ENCODE assay signal across 19 cellular contexts in the genomic region with DNA sequence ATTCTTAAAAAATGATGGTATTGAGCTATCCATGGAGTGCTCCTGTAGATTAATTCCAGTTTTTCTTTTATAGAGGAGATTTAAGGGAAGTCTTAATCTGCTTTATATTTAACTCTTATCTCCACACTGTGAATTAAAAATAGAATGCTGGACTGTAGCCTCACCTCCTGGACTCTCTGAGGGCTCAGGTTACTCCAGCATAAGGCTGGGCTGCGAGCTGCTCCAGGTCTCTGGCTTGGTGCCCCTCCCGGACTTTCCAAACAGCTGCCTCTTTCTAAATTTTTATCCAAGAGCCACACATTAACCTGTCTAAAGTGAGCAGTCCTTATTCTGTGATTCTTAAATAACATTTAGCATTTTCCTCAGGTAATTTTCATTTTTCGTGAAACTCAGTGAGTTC.
DNase-seq lines count a peak whose midpoint lies in the region; ATAC-seq and TF ChIP-seq lines count a peak whose summit lies in the region.
"Had no signal": no experiment of that assay in that cellular context is flagged by ENCODE, and none has a peak within 500 bp of the region (broad histone marks: within the 10 kb centered on the region; RNA-seq: fewer than 3 reads in every experiment).

No MANE protein-coding gene starts in this region.

- ATAC-seq in left ventricle myocardium superior: peak; percentile 95
- ATAC-seq in GM18505 (IDR thresholded peaks at IDR 0.05; ENCODE audit: unreplicated experiment): no peak
- ATAC-seq: stimulated activated naive B cell treated with anti-CD40 and anti-IgM and Interleukin-4, amounts not matched to agents 10 μg/mL and 1 μg/mL and 100 μg/mL, for 72 hours; T-helper 17 cell had no signal

- no peak for TF ChIP-seq POLR2A in GM18505 (IDR thresholded peaks at IDR 0.05; ENCODE audit: borderline replicate concordance, extremely low read depth, insufficient read depth, insufficient read length)

- intact Hi-C loops in left ventricle myocardium superior (cut with micrococcal nuclease): no loop called here

- DNase-seq in NCI-H510A treated with DMSO at 0.1 percent for 48 hours (lab: John Stamatoyannopoulos, UW) (peak; percentile 16), NCI-H510A (lab: John Stamatoyannopoulos, UW) (no peak), astrocyte of the spinal cord (ENCODE audit: low read depth, low spot score) (peak; percentile 36), left ventricle myocardium superior (peak; percentile 51), retinal pigment epithelial cell (ENCODE audit: low read depth) (no peak), NCI-H187 treated with DMSO at 0.1 percent for 48 hours (lab: John Stamatoyannopoulos, UW) (no peak), DMS53 treated with DMSO at 0.1 percent for 48 hours (lab: John Stamatoyannopoulos, UW; ENCODE audit: unreplicated experiment) (no peak)
- DNase-seq: activated naive CD8-positive, alpha-beta T cell treated with anti-CD3 and anti-CD28 coated beads, Interleukin-2, amount 10 ng/mL, durations not matched to agents 7 days and 5 days; DMS53; esophagus squamous epithelium; head of caudate nucleus; NCI-H2227 treated with DMSO at 0.1 percent for 48 hours; nephron progenitor cell; retina; SHP77; stimulated activated naive B cell treated with anti-CD40 and anti-IgM and Interleukin-4, amounts not matched to agents 10 μg/mL and 1 μg/mL and 100 μg/mL, for 72 hours; T-helper 17 cell had no signal

- H3K4me3 ChIP-seq in astrocyte of the spinal cord (ENCODE audit: low read depth, low read length) (no peak overlapping the region), retinal pigment epithelial cell (ENCODE audit: low read length) (no peak overlapping the region)
- H3K4me3 ChIP-seq: BLaER1 treated with 17β-estradiol and CSF1 and Interleukin-3, amounts not matched to agents 10 nM and 100 nM; esophagus squamous epithelium had no signal

- TF ChIP-seq CTCF in astrocyte of the spinal cord (IDR thresholded peaks at IDR 0.05; ENCODE audit: low read depth, low read length): peak; percentile 5
- TF ChIP-seq CTCF in retinal pigment epithelial cell (conservative IDR thresholded peaks at IDR 0.05; ENCODE audit: low read depth, low read length): peak; percentile 12

- in situ Hi-C loops in astrocyte of the spinal cord (cut with HindIII; ENCODE audit: low sequenced_read_pairs): no loop called here

Comparison
In these comparisons a context has a peak if more than half of its experiments do, and no peak if none do; other contexts are left out.
1. DNase-seq: peak in NCI-H510A treated with DMSO at 0.1 percent for 48 hours (single experiment), astrocyte of the spinal cord (single experiment) and left ventricle myocardium superior (single experiment); none in NCI-H510A (single experiment), retinal pigment epithelial cell (single experiment), NCI-H187 treated with DMSO at 0.1 percent for 48 hours (single experiment) and DMS53 treated with DMSO at 0.1 percent for 48 hours (single experiment).